1 cellular context compared by ENCODE assay signal in genomic region chr1:164707868-164708331, GRCh38.
TF ChIP-seq lines count a peak whose summit lies in the region.

No MANE protein-coding gene starts in this region.

TF ChIP-seq in K562, 482 proteins besides CTCF, POLR2A, EP300 and RAD21:
- TF ChIP-seq ZFP91 (CRISPR knock-in tag; IDR thresholded peaks at IDR 0.05) (0 out of 2 replicates have a peak, but pooled peaks have one; percentile 51), TFAP4 (CRISPR knock-in tag; IDR thresholded peaks at IDR 0.05; ENCODE audit: borderline replicate concordance) (0 out of 2 replicates have a peak, but pooled peaks have one; percentile 9), FOSL1 (tag; conservative IDR thresholded peaks at IDR 0.05) (no peak)
